ENCODE assay signal across 21 cellular contexts in genomic region chr1:28564310-28564709, GRCh38.
"Had no signal": no experiment of that assay in that cellular context is flagged by ENCODE, and none has a peak within 500 bp of the region (broad histone marks: within the 10 kb centered on the region; RNA-seq: fewer than 3 reads in every experiment).

No MANE protein-coding gene starts in this region.

- H3K4me3 ChIP-seq: K562, MG63, SJSA1, SK-N-MC had no signal

- ATAC-seq: K562 had no signal

- H3K27me3 ChIP-seq: MG63, SJSA1 had no signal

- H3K9me3 ChIP-seq: MG63, SJSA1 had no signal

- DNase-seq: Karpas-422, MG63, NCI-H1092 treated with DMSO at 0.1 percent for 48 hours, NCI-H1436, NCI-H187, NCI-H2029, NCI-H2081 treated with DMSO at 0.1 percent for 48 hours, NCI-H2171, NCI-H226, NCI-H446, NCI-H510A, NCI-H524 treated with DMSO at 0.1 percent for 48 hours, NCI-H69, NCI-H774, Right ventricle myocardium superior, RPMI8226, SIG-M5 had no signal

- H3K27ac ChIP-seq: HL-60, SJSA1, SK-N-MC had no signal

- H3K4me1 ChIP-seq: SJSA1 had no signal
